18 cellular contexts compared by ENCODE assay signal in the genomic region with DNA sequence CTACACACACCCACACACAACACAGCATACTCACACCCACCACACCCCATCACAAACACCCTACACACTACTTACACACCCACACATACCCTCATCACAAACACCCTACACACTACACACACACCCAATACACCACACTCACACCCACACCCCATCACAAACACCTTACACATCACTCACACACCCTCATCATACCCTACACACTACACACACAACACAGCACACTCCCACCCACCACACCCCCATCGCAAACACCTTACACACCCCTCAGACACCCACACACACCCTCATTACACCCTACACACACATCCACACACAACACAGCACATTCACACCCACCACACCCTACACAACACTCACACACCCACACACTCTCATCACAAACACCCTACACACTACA.
"Had no signal": no experiment of that assay in that cellular context is flagged by ENCODE, and none has a peak within 500 bp of the region (broad histone marks: within the 10 kb centered on the region; RNA-seq: fewer than 3 reads in every experiment).

No MANE protein-coding gene starts in this region.

- DNase-seq: activated B cell treated with CpG ODN at 0.5 μM for 24 hours; activated CD4-positive, alpha-beta memory T cell treated with anti-CD3 and anti-CD28 coated beads, Interleukin-2, amount 10 ng/mL, durations not matched to agents 7 days and 5 days; activated CD4-positive, alpha-beta T cell treated with anti-CD3 and anti-CD28 coated beads for 4 hours; activated effector memory CD4-positive, alpha-beta T cell treated with Interleukin-2 at 50 U/mL for 16 hours; activated naive CD4-positive, alpha-beta T cell treated with anti-CD3 and anti-CD28 coated beads, Interleukin-2, amount 10 ng/mL, durations not matched to agents 7 days and 5 days; activated T-cell treated with anti-CD3 and anti-CD28 coated beads, Interleukin-2, amount 50 U/mL, for 24 hours; foreskin keratinocyte; glutamatergic neuron; hypothalamus; lower lobe of right lung; natural killer cell; stimulated activated CD4-positive, alpha-beta T cell treated with anti-CD3 and anti-CD28 coated beads, Interleukin-2, amount 100 ng/mL, for 24 hours; stimulated activated naive CD4-positive, alpha-beta T cell treated with Interleukin-2 at 50 U/mL for 16 hours; substantia nigra; T-helper 9 cell; tibial artery had no signal

- ATAC-seq: foreskin keratinocyte, lower lobe of right lung had no signal

- H3K4me1 ChIP-seq: foreskin keratinocyte, lower lobe of right lung had no signal

- H3K9me3 Mint-ChIP-seq: activated B cell treated with CpG ODN at 0.5 μM for 24 hours; activated CD4-positive, alpha-beta memory T cell treated with anti-CD3 and anti-CD28 coated beads, Interleukin-2, amount 10 ng/mL, durations not matched to agents 7 days and 5 days; activated naive CD4-positive, alpha-beta T cell treated with anti-CD3 and anti-CD28 coated beads, Interleukin-2, amount 10 ng/mL, durations not matched to agents 7 days and 5 days; activated T-cell treated with anti-CD3 and anti-CD28 coated beads, Interleukin-2, amount 50 U/mL, for 24 hours; natural killer cell had no signal

- H3K4me3 Mint-ChIP-seq: activated B cell treated with CpG ODN at 0.5 μM for 24 hours; activated CD4-positive, alpha-beta memory T cell treated with anti-CD3 and anti-CD28 coated beads, Interleukin-2, amount 10 ng/mL, durations not matched to agents 7 days and 5 days; activated naive CD4-positive, alpha-beta T cell treated with anti-CD3 and anti-CD28 coated beads, Interleukin-2, amount 10 ng/mL, durations not matched to agents 7 days and 5 days; activated T-cell treated with anti-CD3 and anti-CD28 coated beads, Interleukin-2, amount 50 U/mL, for 24 hours; natural killer cell had no signal

- H3K27me3 Mint-ChIP-seq: activated B cell treated with CpG ODN at 0.5 μM for 24 hours; activated CD4-positive, alpha-beta memory T cell treated with anti-CD3 and anti-CD28 coated beads, Interleukin-2, amount 10 ng/mL, durations not matched to agents 7 days and 5 days; activated naive CD4-positive, alpha-beta T cell treated with anti-CD3 and anti-CD28 coated beads, Interleukin-2, amount 10 ng/mL, durations not matched to agents 7 days and 5 days; activated T-cell treated with anti-CD3 and anti-CD28 coated beads, Interleukin-2, amount 50 U/mL, for 24 hours; progenitor cell of endocrine pancreas had no signal

- H3K4me3 ChIP-seq: lower lobe of right lung, tibial artery had no signal

- H3K4me1 Mint-ChIP-seq: activated B cell treated with CpG ODN at 0.5 μM for 24 hours had no signal

- H3K27ac Mint-ChIP-seq: activated B cell treated with CpG ODN at 0.5 μM for 24 hours; activated CD4-positive, alpha-beta memory T cell treated with anti-CD3 and anti-CD28 coated beads, Interleukin-2, amount 10 ng/mL, durations not matched to agents 7 days and 5 days; activated naive CD4-positive, alpha-beta T cell treated with anti-CD3 and anti-CD28 coated beads, Interleukin-2, amount 10 ng/mL, durations not matched to agents 7 days and 5 days; activated T-cell treated with anti-CD3 and anti-CD28 coated beads, Interleukin-2, amount 50 U/mL, for 24 hours had no signal

- H3K27me3 ChIP-seq: foreskin keratinocyte, tibial artery had no signal

- H3K27ac ChIP-seq: foreskin keratinocyte, lower lobe of right lung, tibial artery had no signal

- FAIRE-seq: keratinocyte had no signal

- H3K36me3 Mint-ChIP-seq: activated naive CD4-positive, alpha-beta T cell treated with anti-CD3 and anti-CD28 coated beads, Interleukin-2, amount 10 ng/mL, durations not matched to agents 7 days and 5 days; natural killer cell had no signal

- H3K9me3 ChIP-seq: lower lobe of right lung, tibial artery had no signal
